ENCODE assay signal across 30 cellular contexts in the genomic region with DNA sequence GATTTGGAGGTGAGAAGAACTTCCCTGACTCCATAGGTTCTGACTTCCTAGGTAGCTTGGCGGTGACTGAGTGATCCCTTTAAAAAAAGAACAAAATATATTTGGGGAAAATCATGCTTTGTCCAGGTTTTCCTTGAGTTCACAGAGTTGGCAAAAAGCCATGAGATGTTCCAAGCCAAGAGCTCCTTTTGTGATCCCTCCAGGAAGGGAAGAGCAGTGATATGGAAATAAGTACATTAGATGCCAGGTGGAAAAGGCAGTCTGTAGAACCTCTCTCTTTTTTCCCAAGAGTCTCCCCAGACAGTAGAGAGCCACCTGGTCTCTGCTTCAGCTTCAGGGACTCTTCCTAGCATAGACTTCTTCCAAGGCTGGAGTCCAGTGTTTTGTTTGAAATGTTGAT. TPM values are rescaled to one million over a fixed set of nuclear protein-coding genes. Genes with fewer than 3 reads are reported as not detected.
"Had no signal": no experiment of that assay in that cellular context is flagged by ENCODE, and none has a peak within 500 bp of the region (broad histone marks: within the 10 kb centered on the region; RNA-seq: fewer than 3 reads in every experiment).

No MANE protein-coding gene starts in this region.

- H3K9me3 ChIP-seq: ascending aorta, body of pancreas, Peyer's patch, SJCRH30, SK-N-SH had no signal

- H3K4me1 ChIP-seq: ascending aorta, Peyer's patch had no signal

- H3K36me3 Mint-ChIP-seq: activated naive CD4-positive, alpha-beta T cell treated with anti-CD3 and anti-CD28 coated beads, Interleukin-2, amount 50 U/mL, for 72 hours; WTC11 had no signal

- FAIRE-seq: bronchial epithelial cell had no signal

- H3K36me3 ChIP-seq: ascending aorta, Peyer's patch had no signal

- H3K4me1 Mint-ChIP-seq: activated naive CD8-positive, alpha-beta T cell treated with anti-CD3 and anti-CD28 coated beads, Interleukin-2, amount 50 U/mL, for 24 hours had no signal

- H3K9me3 Mint-ChIP-seq: activated naive CD4-positive, alpha-beta T cell treated with anti-CD3 and anti-CD28 coated beads, Interleukin-2, amount 50 U/mL, for 72 hours; activated naive CD8-positive, alpha-beta T cell treated with anti-CD3 and anti-CD28 coated beads, Interleukin-2, amount 50 U/mL, for 24 hours; activated T-cell treated with anti-CD3 and anti-CD28 coated beads, Interleukin-2, amount 50 U/mL, for 24 hours; activated T-helper 1 cell treated with anti-CD3 and anti-CD28 coated beads, Interleukin-12 subunit alpha, Interleukin-12 subunit beta, Interleukin-2, Interleukin-4 antibody, amounts not matched to agents 30 ng/mL and 10 ng/mL and 1 ng/mL, durations not matched to agents 14 hours and 24 hours and 36 hours; WTC11 had no signal

- H3K4me3 ChIP-seq: ascending aorta, body of pancreas, Peyer's patch, SJCRH30 had no signal

- ATAC-seq: activated CD8-positive, alpha-beta T cell treated with anti-CD3 and anti-CD28 coated beads, Interleukin-2, amount 10 ng/mL, durations not matched to agents 7 days and 5 days; activated naive CD4-positive, alpha-beta T cell treated with anti-CD3 and anti-CD28 coated beads, Interleukin-2, amount 50 U/mL, for 72 hours; activated naive CD8-positive, alpha-beta T cell treated with anti-CD3 and anti-CD28 coated beads, Interleukin-2, amount 50 U/mL, for 24 hours; body of pancreas; WTC11 had no signal

- H3K9ac ChIP-seq: SK-N-SH had no signal

- H3K4me2 ChIP-seq: SK-N-SH had no signal

- H3K27me3 ChIP-seq: ascending aorta, body of pancreas, Peyer's patch, SJCRH30 had no signal

- H3K27ac Mint-ChIP-seq: activated CD8-positive, alpha-beta T cell treated with anti-CD3 and anti-CD28 coated beads, Interleukin-2, amount 10 ng/mL, durations not matched to agents 7 days and 5 days; activated naive CD4-positive, alpha-beta T cell treated with anti-CD3 and anti-CD28 coated beads, Interleukin-2, amount 50 U/mL, for 72 hours; activated naive CD8-positive, alpha-beta T cell treated with anti-CD3 and anti-CD28 coated beads, Interleukin-2, amount 50 U/mL, for 24 hours; activated T-cell treated with anti-CD3 and anti-CD28 coated beads, Interleukin-2, amount 50 U/mL, for 24 hours; activated T-helper 1 cell treated with anti-CD3 and anti-CD28 coated beads, Interleukin-12 subunit alpha, Interleukin-12 subunit beta, Interleukin-2, Interleukin-4 antibody, amounts not matched to agents 30 ng/mL and 10 ng/mL and 1 ng/mL, durations not matched to agents 14 hours and 24 hours and 36 hours; WTC11 had no signal

- H3K4me3 Mint-ChIP-seq: activated CD8-positive, alpha-beta T cell treated with anti-CD3 and anti-CD28 coated beads, Interleukin-2, amount 10 ng/mL, durations not matched to agents 7 days and 5 days; activated naive CD8-positive, alpha-beta T cell treated with anti-CD3 and anti-CD28 coated beads, Interleukin-2, amount 50 U/mL, for 24 hours; activated T-cell treated with anti-CD3 and anti-CD28 coated beads, Interleukin-2, amount 50 U/mL, for 24 hours; activated T-helper 1 cell treated with anti-CD3 and anti-CD28 coated beads, Interleukin-12 subunit alpha, Interleukin-12 subunit beta, Interleukin-2, Interleukin-4 antibody, amounts not matched to agents 30 ng/mL and 10 ng/mL and 1 ng/mL, durations not matched to agents 14 hours and 24 hours and 36 hours; WTC11 had no signal

- H3K27ac ChIP-seq: ascending aorta, body of pancreas, RWPE1, SJCRH30 had no signal

- DNase-seq: activated CD4-positive, alpha-beta T cell treated with anti-CD3 and anti-CD28 coated beads for 48 hours; activated CD4-positive, alpha-beta T cell treated with anti-CD3 and anti-CD28 coated beads, Interleukin-2, amount 50 U/mL, for 4 hours; activated CD4-positive, CD25-positive, alpha-beta regulatory T cell treated with anti-CD3 and anti-CD28 coated beads, Interleukin-2, amount 50 U/mL, for 72 hours; activated CD8-positive, alpha-beta T cell treated with anti-CD3 and anti-CD28 coated beads, Interleukin-2, amount 10 ng/mL, durations not matched to agents 7 days and 5 days; activated effector memory CD4-positive, alpha-beta T cell treated with Interleukin-2 at 50 U/mL for 16 hours; activated naive CD4-positive, alpha-beta T cell; activated naive CD8-positive, alpha-beta T cell treated with anti-CD3 and anti-CD28 coated beads, Interleukin-2, amount 50 U/mL, for 24 hours; activated T-cell treated with anti-CD3 and anti-CD28 coated beads, Interleukin-2, amount 50 U/mL, for 24 hours; amniotic stem cell; body of pancreas; central memory CD4-positive, alpha-beta T cell; MM.1S; NCI-H1105 treated with DMSO at 0.1 percent for 48 hours; NCI-H146; NCI-H1930; NCI-H226; NCI-H510A; NCI-H526 treated with DMSO at 0.1 percent for 48 hours; NCI-H82; Right ventricle myocardium superior; SJCRH30; SK-N-SH; T-helper 1 cell had no signal

RNA-seq across cellular contexts. Expression of gene TLCD4, which starts 10.2 kb away (rescaled TPM):
- total RNA-seq: activated CD8-positive, alpha-beta T cell treated with anti-CD3 and anti-CD28 coated beads, Interleukin-2, amount 10 ng/mL, durations not matched to agents 7 days and 5 days; activated T-helper 1 cell treated with anti-CD3 and anti-CD28 coated beads, Interleukin-12 subunit alpha, Interleukin-12 subunit beta, Interleukin-2, Interleukin-4 antibody, amounts not matched to agents 30 ng/mL and 10 ng/mL and 1 ng/mL, durations not matched to agents 14 hours and 24 hours and 36 hours had no signal

RNA-seq across cellular contexts. Expression of gene ALG14, which starts 54.6 kb away (rescaled TPM):
- total RNA-seq: ascending aorta had no signal
